Comparison of ENCODE assay signal across 26 cellular contexts in the genomic region with DNA sequence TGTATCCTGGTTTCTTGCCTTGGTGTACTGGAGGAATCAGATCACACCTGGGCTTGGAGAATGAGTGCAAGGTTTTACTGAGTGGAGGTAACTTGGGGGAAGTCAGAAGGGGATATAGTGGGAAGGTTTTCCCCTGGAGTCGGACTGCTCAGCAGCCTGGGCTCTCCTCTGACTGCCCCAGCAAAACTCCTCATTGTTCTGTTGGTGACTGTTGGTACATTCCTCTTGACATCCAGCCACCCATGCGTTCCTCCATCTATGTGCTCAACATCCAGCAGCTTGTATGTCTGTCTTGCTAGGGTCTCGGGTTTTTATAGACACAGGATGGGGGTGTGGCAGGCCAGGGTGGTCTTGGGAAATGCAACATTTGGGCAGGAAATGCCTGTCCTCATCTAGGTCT.
"Had no signal": no experiment of that assay in that cellular context is flagged by ENCODE, and none has a peak within 500 bp of the region (broad histone marks: within the 10 kb centered on the region; RNA-seq: fewer than 3 reads in every experiment).

No MANE protein-coding gene starts in this region.

- H3K4me1 ChIP-seq: heart right ventricle, left ventricle myocardium inferior, right atrium auricular region, stomach, testis, thyroid gland, transverse colon, upper lobe of left lung, vagina had no signal

- H3K4me3 ChIP-seq: heart right ventricle, hepatocyte, left ventricle myocardium inferior, lung, ovary, right atrium auricular region, skin epidermis, stomach, testis, thyroid gland, transverse colon, upper lobe of left lung, vagina had no signal

- ATAC-seq: heart right ventricle, natural killer cell, sciatic nerve had no signal

- H3K36me3 ChIP-seq: heart right ventricle, left ventricle myocardium inferior, ovary, right atrium auricular region, stomach, thyroid gland, transverse colon, upper lobe of left lung, vagina had no signal

- H3K4me3 Mint-ChIP-seq: mesothelial cell of epicardium, naive B cell, natural killer cell, nephron progenitor cell had no signal

- DNase-seq: heart right ventricle; kidney; left ventricle myocardium inferior; mesendoderm; naive B cell; natural killer cell; nephron progenitor cell; ovary; stimulated activated CD4-positive, alpha-beta T cell treated with anti-CD3 and anti-CD28 coated beads, Interleukin-12 subunit alpha, Interleukin-12 subunit beta, amount 100 ng/mL, for 4 hours; stimulated activated CD4-positive, alpha-beta T cell treated with anti-CD3 and anti-CD28 coated beads, Interleukin-15, amount 100 ng/mL, for 24 hours; stimulated activated CD4-positive, alpha-beta T cell treated with anti-CD3 and anti-CD28 coated beads, Interleukin-2, amount 100 ng/mL, for 24 hours; stimulated activated CD4-positive, alpha-beta T cell treated with anti-CD3 and anti-CD28 coated beads, Interleukin-4, amount 100 ng/mL, for 1 hour; stimulated activated naive CD4-positive, alpha-beta T cell; stomach; testis; thyroid gland; transverse colon; upper lobe of left lung had no signal

- H3K4me2 ChIP-seq: hepatocyte had no signal

- FAIRE-seq: kidney had no signal

- H3K9me3 Mint-ChIP-seq: mesothelial cell of epicardium, naive B cell, natural killer cell had no signal

- H3K27ac ChIP-seq: heart right ventricle, hepatocyte, left ventricle myocardium inferior, ovary, right atrium auricular region, skin epidermis, stomach, testis, thyroid gland, transverse colon, upper lobe of left lung, vagina had no signal

- H3K36me3 Mint-ChIP-seq: mesothelial cell of epicardium, naive B cell, natural killer cell had no signal

- H2AFZ ChIP-seq: hepatocyte had no signal

- H3K4me1 Mint-ChIP-seq: mesothelial cell of epicardium, naive B cell, natural killer cell, nephron progenitor cell had no signal

- H3K79me2 ChIP-seq: hepatocyte had no signal

- H3K27me3 ChIP-seq: hepatocyte, ovary, right atrium auricular region, stomach, testis, thyroid gland, transverse colon, upper lobe of left lung, vagina had no signal

- H3K9me3 ChIP-seq: heart right ventricle, left ventricle myocardium inferior, ovary, right atrium auricular region, stomach, testis, thyroid gland, transverse colon, upper lobe of left lung, vagina had no signal

- H3K27ac Mint-ChIP-seq: mesothelial cell of epicardium, naive B cell, natural killer cell, nephron progenitor cell, progenitor cell of endocrine pancreas had no signal
